Comparison of ENCODE assay signal across 9 cellular contexts in genomic region chr1:178998295-178998694, GRCh38.
"Had no signal": no experiment of that assay in that cellular context is flagged by ENCODE, and none has a peak within 500 bp of the region (broad histone marks: within the 10 kb centered on the region; RNA-seq: fewer than 3 reads in every experiment).

No MANE protein-coding gene starts in this region.

- FAIRE-seq: H54, HTR-8/SVneo had no signal

- H3K27ac ChIP-seq: GM23248, KMS-11 had no signal

- DNase-seq: GM23248, GOT3, H9, HCEC 1CT, Karpas-422, KBM-7 had no signal

- H2AFZ ChIP-seq: GM23248 had no signal

- H3K4me2 ChIP-seq: KMS-11 had no signal

- H3K4me3 ChIP-seq: GM23248 had no signal

- H3K9ac ChIP-seq: GM23248, KMS-11 had no signal
